9 cellular contexts compared by ENCODE assay signal in genomic region chr12:19186722-19187661, GRCh38. TPM values are rescaled to one million over a fixed set of nuclear protein-coding genes. Genes with fewer than 3 reads are reported as not detected.
DNase-seq lines count a peak whose midpoint lies in the region; ATAC-seq, FAIRE-seq and TF ChIP-seq lines count a peak whose summit lies in the region.
"Had no signal": no experiment of that assay in that cellular context is flagged by ENCODE, and none has a peak within 500 bp of the region (broad histone marks: within the 10 kb centered on the region; RNA-seq: fewer than 3 reads in every experiment).

No MANE protein-coding gene starts in this region.

- H3K27ac ChIP-seq in colonic mucosa, result no peak overlapping the region
- no peak overlapping the region for H3K27ac ChIP-seq in lower lobe of right lung

- peak; percentile 41 for TF ChIP-seq CTCF in colonic mucosa (IDR thresholded peaks at IDR 0.05)
- peak; percentile 65 for TF ChIP-seq CTCF in lower lobe of right lung (IDR thresholded peaks at IDR 0.05)

- H3K4me3 ChIP-seq in colonic mucosa, result no peak overlapping the region
- no peak overlapping the region for H3K4me3 ChIP-seq in lower lobe of right lung

- H3K9ac ChIP-seq in colonic mucosa (ENCODE audit: low read depth in 2 of 2, low read length in 2 of 2), result no peak overlapping the region

- H3K36me3 ChIP-seq in colonic mucosa (no peaks in the 10 kb centered on the region), lower lobe of right lung (no peaks in the 10 kb centered on the region)

- ATAC-seq in lower lobe of right lung (peak; percentile 60 to 82), HG03025 (IDR thresholded peaks at IDR 0.05; ENCODE audit: low FRiP score, unreplicated experiment) (no peak), GM21381 (IDR thresholded peaks at IDR 0.05; ENCODE audit: unreplicated experiment) (no peak)
- ATAC-seq: naive thymus-derived CD4-positive, alpha-beta T cell had no signal

- intact Hi-C loops in colonic mucosa (cut with DNase I) (loop anchor here (2.0 kb wide), 1 partner anchor 324 kb away; no protein-coding TSS in a partner anchor), lower lobe of right lung (cut with DNase I) (no loop called here)

- DNase-seq in CD1c-positive myeloid dendritic cell (ENCODE audit: extremely low spot score), result peak; percentile 44
- DNase-seq in H54 (ENCODE audit: insufficient read length, low spot score), result no peak
- peak; percentile 36 for DNase-seq in NCI-H446 treated with DMSO at 0.1 percent for 48 hours (lab: John Stamatoyannopoulos, UW)
- no peak for DNase-seq in colonic mucosa
- no peak for DNase-seq in lower lobe of right lung
- DNase-seq in activated CD4-positive, alpha-beta T cell treated with anti-CD3 and anti-CD28 coated beads for 4 hours, result no peak

- H3K4me1 ChIP-seq in colonic mucosa, result no peaks in the 10 kb centered on the region
- H3K4me1 ChIP-seq in lower lobe of right lung, result peaks cover 48% of the 10 kb centered on the region

- H3K27me3 ChIP-seq in colonic mucosa (no peaks in the 10 kb centered on the region), lower lobe of right lung (ENCODE audit: low read depth) (no peaks in the 10 kb centered on the region)

- no peaks in the 10 kb centered on the region for H3K9me3 ChIP-seq in colonic mucosa
- no peaks in the 10 kb centered on the region for H3K9me3 ChIP-seq in lower lobe of right lung

- FAIRE-seq in H54 (lab: Jason Lieb, UNC), result peak; percentile 93

- TF ChIP-seq POLR2A in H54 (IDR thresholded peaks at IDR 0.05; ENCODE audit: low read depth, low read length), result no peak

RNA-seq across cellular contexts. Expression of gene PLEKHA5, which starts 57.5 kb away (rescaled TPM):
- 10 to 100 TPM; 31.0 to 32.7 TPM for total RNA-seq in colonic mucosa
- 29.2 TPM for total RNA-seq in lower lobe of right lung

Comparison
In these comparisons a context has a peak if more than half of its experiments do, and no peak if none do; other contexts are left out.
1. DNase-seq: peak in CD1c-positive myeloid dendritic cell (single experiment) and NCI-H446 treated with DMSO at 0.1 percent for 48 hours (single experiment); none in H54 (single experiment), colonic mucosa (single experiment), lower lobe of right lung (single experiment) and activated CD4-positive, alpha-beta T cell treated with anti-CD3 and anti-CD28 coated beads for 4 hours (0 of 2).
2. ATAC-seq: peak in lower lobe of right lung (2 of 2); none in HG03025 (single experiment) and GM21381 (single experiment).